Comparison of ENCODE assay signal across 8 cellular contexts in the genomic region with DNA sequence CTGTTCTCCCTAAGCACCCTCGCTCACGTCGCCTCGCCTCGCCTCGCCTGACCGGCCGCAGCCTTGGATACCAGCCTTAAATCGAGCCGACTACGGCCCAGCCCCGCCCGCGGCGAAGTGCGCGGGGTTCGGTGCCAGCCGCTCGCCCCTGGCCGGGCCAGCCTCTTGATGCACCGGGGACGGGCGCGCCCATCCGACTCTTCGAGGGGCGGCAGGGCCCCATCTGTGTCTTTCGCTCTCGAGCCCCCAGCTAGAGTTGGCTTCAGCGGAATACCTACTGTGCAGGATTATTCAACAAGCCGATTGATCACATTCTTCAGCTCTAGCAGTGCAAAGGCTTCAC. TPM values are rescaled to one million over a fixed set of nuclear protein-coding genes. Genes with fewer than 3 reads are reported as not detected.
DNase-seq lines count a peak whose midpoint lies in the region; ATAC-seq and TF ChIP-seq lines count a peak whose summit lies in the region.
"Not testable (repeated sequence)": the region's sequence is repeated elsewhere in the genome, so short reads cannot be mapped to it uniquely, and the experiment has no call there.

No MANE protein-coding gene starts in this region.

- TF ChIP-seq CTCF in GM12864 (IDR thresholded peaks at IDR 0.05; ENCODE audit: low read depth, low read length, missing control alignments); breast epithelium (IDR thresholded peaks at IDR 0.05); right atrium auricular region (IDR thresholded peaks at IDR 0.05); neural cell (IDR thresholded peaks at IDR 0.05; ENCODE audit: poor library complexity, severe bottlenecking); tibial artery (IDR thresholded peaks at IDR 0.05): not testable (repeated sequence)

- TF ChIP-seq EP300 in neural cell (conservative IDR thresholded peaks at IDR 0.05; ENCODE audit: poor library complexity, severe bottlenecking), result not testable (repeated sequence)

- H3K27me3 Mint-ChIP-seq in T-helper 1 cell treated with Interleukin-12 subunit alpha and Interleukin-12 subunit beta and Interleukin-4 antibody, amounts not matched to agents 30 μg/mL and 1 μg/mL, for 36 hours (ENCODE audit: low read depth), result not testable (repeated sequence)

- peaks cover 21% of the 10 kb centered on the region for H3K4me1 ChIP-seq in GM23248 (ENCODE audit: insufficient read depth)
- H3K4me1 ChIP-seq in breast epithelium, result not testable (repeated sequence)
- peaks cover 0 to 32% of the 10 kb centered on the region in 2 donors for H3K4me1 ChIP-seq in right atrium auricular region
- peaks cover 0 to 46% (median 25%) of the 10 kb centered on the region in 4 donors for H3K4me1 ChIP-seq in tibial artery

- peak overlapping the region; percentile 96 for H3K27ac ChIP-seq in GM23248
- H3K27ac ChIP-seq in breast epithelium, result peak overlapping the region; percentile 90 to 98
- peak overlapping the region; percentile 87 to 92 for H3K27ac ChIP-seq in right atrium auricular region
- H3K27ac ChIP-seq in neural cell (ENCODE audit: low read length), result peak overlapping the region; percentile 78
- peak overlapping the region; percentile 94 to 95 for H3K27ac ChIP-seq in tibial artery

- peaks cover 24% of the 10 kb centered on the region for H3K36me3 Mint-ChIP-seq in T-helper 1 cell treated with Interleukin-12 subunit alpha and Interleukin-12 subunit beta and Interleukin-4 antibody, amounts not matched to agents 30 μg/mL and 1 μg/mL, for 36 hours (ENCODE audit: low read depth)

- not testable (repeated sequence) for H3K27me3 ChIP-seq in GM23248 (replicated peaks; ENCODE audit: insufficient read depth); breast epithelium; right atrium auricular region; neural cell (ENCODE audit: insufficient read depth, low read depth, low read length); tibial artery

- H3K79me2 ChIP-seq in GM23248 (ENCODE audit: insufficient read depth) (peaks cover 57% of the 10 kb centered on the region), neural cell (replicated peaks; ENCODE audit: insufficient read depth, low read length) (peaks cover 42% of the 10 kb centered on the region)

- WGBS in GM23248 (ENCODE audit: low coverage in 1 of 2, low lambda C conversion rate in 2 of 2, missing lambda C conversion rate in 2 of 2), 2 experiments, result 0% methylated on average over 23 to 30 of the region's 32 CpGs

- peak; percentile 27 for ATAC-seq in HG03442 (IDR thresholded peaks at IDR 0.05; ENCODE audit: unreplicated experiment)

- TF ChIP-seq POLR2A in breast epithelium (IDR thresholded peaks at IDR 0.05), result not testable (repeated sequence)

- H3K4me2 ChIP-seq in GM23248 (ENCODE audit: unreplicated experiment), result peak overlapping the region; percentile 83
- H3K4me2 ChIP-seq in neural cell (ENCODE audit: low read length), result not testable (repeated sequence)

- H4K20me1 ChIP-seq in GM23248 (ENCODE audit: insufficient read depth); neural cell (ENCODE audit: insufficient read depth): not testable (repeated sequence)

- H3K4me1 Mint-ChIP-seq in T-helper 1 cell treated with Interleukin-12 subunit alpha and Interleukin-12 subunit beta and Interleukin-4 antibody, amounts not matched to agents 30 μg/mL and 1 μg/mL, for 36 hours (ENCODE audit: low read depth), result peaks cover 28% of the 10 kb centered on the region

- not testable (repeated sequence) for H3K9me3 ChIP-seq in GM23248 (ENCODE audit: low read depth); breast epithelium; right atrium auricular region; neural cell (ENCODE audit: low read length); tibial artery

- H2AFZ ChIP-seq in GM23248 (peak overlapping the region; percentile 67), neural cell (ENCODE audit: low read depth, low read length) (peak overlapping the region; percentile 14)

- not testable (repeated sequence) for TF ChIP-seq RAD21 in neural cell (conservative IDR thresholded peaks at IDR 0.05)

- in situ Hi-C loops in GM23248 (cut with MboI), result not testable (repeated sequence)

- not testable (repeated sequence) for H3K9me3 Mint-ChIP-seq in T-helper 1 cell treated with Interleukin-12 subunit alpha and Interleukin-12 subunit beta and Interleukin-4 antibody, amounts not matched to agents 30 μg/mL and 1 μg/mL, for 36 hours

- H3K4me3 ChIP-seq in GM12864 (ENCODE audit: low read depth, low read length), result peak overlapping the region; percentile 56
- H3K4me3 ChIP-seq in GM23248, result peak overlapping the region; percentile 85
- H3K4me3 ChIP-seq in breast epithelium, result peak overlapping the region; percentile 53 to 83 (median 64)
- H3K4me3 ChIP-seq in right atrium auricular region, result peak overlapping the region; percentile 46 to 65
- peak overlapping the region; percentile 64 for H3K4me3 ChIP-seq in neural cell (ENCODE audit: low read length)
- H3K4me3 ChIP-seq in tibial artery, result peak overlapping the region; percentile 71 to 73

- H3K36me3 ChIP-seq in GM23248 (ENCODE audit: low read depth), result peaks cover 24% of the 10 kb centered on the region
- not testable (repeated sequence) for H3K36me3 ChIP-seq in breast epithelium; neural cell (ENCODE audit: insufficient read depth, low read length)
- peaks cover 20% of the 10 kb centered on the region for H3K36me3 ChIP-seq in right atrium auricular region
- peaks cover 0 to 16% (median 0%) of the 10 kb centered on the region in 3 donors for H3K36me3 ChIP-seq in tibial artery

- peaks cover 28% of the 10 kb centered on the region for H3F3A ChIP-seq in GM23248 (ENCODE audit: insufficient read depth)
- not testable (repeated sequence) for H3F3A ChIP-seq in neural cell (ENCODE audit: insufficient read depth, low read length, poor library complexity, severe bottlenecking)

- not testable (repeated sequence) for DNase-seq in GM12864 (ENCODE audit: low read depth); breast epithelium (ENCODE audit: low spot score in 2 of 2); right atrium auricular region (ENCODE audit: low spot score); tibial artery
- peak; percentile 49 for DNase-seq in GM23248

- not testable (repeated sequence) for H3K9me2 ChIP-seq in GM23248 (ENCODE audit: insufficient read depth); neural cell (ENCODE audit: insufficient read depth, low read length)

- H3K9ac ChIP-seq in GM23248 (peak overlapping the region; percentile 93), neural cell (ENCODE audit: low read length) (peak overlapping the region; percentile 76)

- intact Hi-C loops in breast epithelium (cut with DNase I; ENCODE audit: low total_unique reads); tibial artery (cut with DNase I; ENCODE audit: low total_unique reads): not testable (repeated sequence)

- peak overlapping the region; percentile 80 for H3K4me3 Mint-ChIP-seq in T-helper 1 cell treated with Interleukin-12 subunit alpha and Interleukin-12 subunit beta and Interleukin-4 antibody, amounts not matched to agents 30 μg/mL and 1 μg/mL, for 36 hours

- not testable (repeated sequence) for H3K27ac Mint-ChIP-seq in T-helper 1 cell treated with Interleukin-12 subunit alpha and Interleukin-12 subunit beta and Interleukin-4 antibody, amounts not matched to agents 30 μg/mL and 1 μg/mL, for 36 hours

TF ChIP-seq in neural cell, 6 proteins besides CTCF, POLR2A, EP300 and RAD21:
- TF ChIP-seq MXI1 (conservative IDR thresholded peaks at IDR 0.05; ENCODE audit: poor library complexity, severe bottlenecking), result peak; percentile 12

RNA-seq across cellular contexts. Expression of a gene that starts 0.8 kb away (rescaled TPM):
- total RNA-seq in GM23248 (2014; rRNA removed; shearing (Covaris generic)), result 19.0 and 20.9 TPM in 2 replicates
- polyA plus RNA-seq in GM23248 (2016; fragmentation: Nextera tagmentation; extraction: Ambion mirVana) (13.2 TPM in 2 replicates), neural cell (19.5 and 23.3 TPM in 2 replicates)
- total RNA-seq in breast epithelium (10 to 100 TPM; 14.4 to 16.4 (median 15.0) TPM), right atrium auricular region (1 to 10 TPM; 7.4 to 10.0 TPM)
- polyA minus RNA-seq in neural cell, result 21.2 and 23.2 TPM in 2 replicates

RNA-seq across cellular contexts. Expression of a gene that starts 28.6 kb away (rescaled TPM):
- total RNA-seq in GM23248 (2014; rRNA removed; shearing (Covaris generic)), result 12.8 and 17.2 TPM in 2 replicates
- polyA plus RNA-seq in GM23248 (2016; fragmentation: Nextera tagmentation; extraction: Ambion mirVana), result 36.0 and 41.7 TPM in 2 replicates
- total RNA-seq in breast epithelium, result 10 to 100 TPM in 2 of 3 donors, 1 to 10 TPM in 1; 8.3 to 16.1 (median 12.0) TPM
- 10 to 100 TPM in 1 of 2 donors, 1 to 10 TPM in 1; 8.6 to 11.7 TPM for total RNA-seq in right atrium auricular region
- 20.8 and 27.2 TPM in 2 replicates for polyA plus RNA-seq in neural cell
- polyA minus RNA-seq in neural cell, result 42.0 and 43.3 TPM in 2 replicates
